1 cellular context compared by ENCODE assay signal in genomic region chr7:141695803-141696289, GRCh38.
A peak's percentile ranks its signal among the peaks of the same experiment; 100 is the strongest.
TF ChIP-seq lines count a peak whose summit lies in the region.

No MANE protein-coding gene starts in this region.

TF ChIP-seq in HepG2, 621 proteins besides CTCF, POLR2A, EP300 and RAD21 (continued from another document and continues in another):
- peak; percentile 83 for TF ChIP-seq ZFP36 (IDR thresholded peaks at IDR 0.05; ENCODE audit: borderline replicate concordance, low read depth, low read length, partially characterized antibody)
- TF ChIP-seq SATB2 (CRISPR knock-in tag; IDR thresholded peaks at IDR 0.05), result no peak
- TF ChIP-seq NFE2 (CRISPR knock-in tag; IDR thresholded peaks at IDR 0.05), result no peak
- TF ChIP-seq MIER3 (CRISPR knock-in tag; IDR thresholded peaks at IDR 0.05; ENCODE audit: borderline replicate concordance), result peak; percentile 74; the same call in 1 of the 2 replicates
- peak; percentile 93 for TF ChIP-seq ZNF205 (CRISPR knock-in tag; IDR thresholded peaks at IDR 0.05)
- no peak for TF ChIP-seq ELF4 (CRISPR knock-in tag; IDR thresholded peaks at IDR 0.05; ENCODE audit: borderline replicate concordance)
- TF ChIP-seq, protein P1, sequence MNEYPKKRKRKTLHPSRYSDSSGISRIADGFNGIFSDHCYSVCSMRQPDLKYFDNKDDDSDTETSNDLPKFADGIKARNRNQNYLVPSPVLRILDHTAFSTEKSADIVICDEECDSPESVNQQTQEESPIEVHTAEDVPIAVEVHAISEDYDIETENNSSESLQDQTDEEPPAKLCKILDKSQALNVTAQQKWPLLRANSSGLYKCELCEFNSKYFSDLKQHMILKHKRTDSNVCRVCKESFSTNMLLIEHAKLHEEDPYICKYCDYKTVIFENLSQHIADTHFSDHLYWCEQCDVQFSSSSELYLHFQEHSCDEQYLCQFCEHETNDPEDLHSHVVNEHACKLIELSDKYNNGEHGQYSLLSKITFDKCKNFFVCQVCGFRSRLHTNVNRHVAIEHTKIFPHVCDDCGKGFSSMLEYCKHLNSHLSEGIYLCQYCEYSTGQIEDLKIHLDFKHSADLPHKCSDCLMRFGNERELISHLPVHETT (CRISPR knock-in tag; conservative IDR thresholded peaks at IDR 0.05), result no peak
- 0 out of 2 replicates have a peak, but pooled peaks have one; percentile 43 for TF ChIP-seq AHR (CRISPR knock-in tag; IDR thresholded peaks at IDR 0.05)
- no peak for TF ChIP-seq SP4 (CRISPR knock-in tag; IDR thresholded peaks at IDR 0.05)
- no peak for TF ChIP-seq ZNF256 (CRISPR knock-in tag; conservative IDR thresholded peaks at IDR 0.05)
- no peak for TF ChIP-seq MBD4 (IDR thresholded peaks at IDR 0.05; ENCODE audit: borderline replicate concordance, low read length)
- TF ChIP-seq ZSCAN9 (CRISPR knock-in tag; IDR thresholded peaks at IDR 0.05; ENCODE audit: borderline replicate concordance), result no peak
- TF ChIP-seq, protein P2, sequence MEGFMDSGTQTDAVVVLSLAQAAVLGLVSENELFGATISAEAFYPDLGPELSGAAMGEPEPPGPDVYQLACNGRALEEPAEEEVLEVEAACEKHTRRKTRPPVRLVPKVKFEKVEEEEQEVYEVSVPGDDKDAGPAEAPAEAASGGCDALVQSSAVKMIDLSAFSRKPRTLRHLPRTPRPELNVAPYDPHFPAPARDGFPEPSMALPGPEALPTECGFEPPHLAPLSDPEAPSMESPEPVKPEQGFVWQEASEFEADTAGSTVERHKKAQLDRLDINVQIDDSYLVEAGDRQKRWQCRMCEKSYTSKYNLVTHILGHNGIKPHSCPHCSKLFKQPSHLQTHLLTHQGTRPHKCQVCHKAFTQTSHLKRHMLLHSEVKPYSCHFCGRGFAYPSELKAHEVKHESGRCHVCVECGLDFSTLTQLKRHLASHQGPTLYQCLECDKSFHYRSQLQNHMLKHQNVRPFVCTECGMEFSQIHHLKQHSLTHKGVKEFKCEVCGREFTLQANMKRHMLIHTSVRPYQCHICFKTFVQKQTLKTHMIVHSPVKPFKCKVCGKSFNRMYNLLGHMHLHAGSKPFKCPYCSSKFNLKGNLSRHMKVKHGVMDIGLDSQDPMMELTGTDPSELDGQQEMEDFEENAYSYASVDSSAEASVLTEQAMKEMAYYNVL (CRISPR knock-in tag; IDR thresholded peaks at IDR 0.05; ENCODE audit: borderline replicate concordance), result peak; percentile 55; the same call in 1 of the 2 replicates
- TF ChIP-seq ZBTB21 (CRISPR knock-in tag; IDR thresholded peaks at IDR 0.05), result no peak
- no peak for TF ChIP-seq HMGA1 (CRISPR knock-in tag; conservative IDR thresholded peaks at IDR 0.05)
- TF ChIP-seq ZNF264 (CRISPR knock-in tag; IDR thresholded peaks at IDR 0.05), result no peak
- TF ChIP-seq, protein P3, sequence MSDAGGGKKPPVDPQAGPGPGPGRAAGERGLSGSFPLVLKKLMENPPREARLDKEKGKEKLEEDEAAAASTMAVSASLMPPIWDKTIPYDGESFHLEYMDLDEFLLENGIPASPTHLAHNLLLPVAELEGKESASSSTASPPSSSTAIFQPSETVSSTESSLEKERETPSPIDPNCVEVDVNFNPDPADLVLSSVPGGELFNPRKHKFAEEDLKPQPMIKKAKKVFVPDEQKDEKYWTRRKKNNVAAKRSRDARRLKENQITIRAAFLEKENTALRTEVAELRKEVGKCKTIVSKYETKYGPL (CRISPR knock-in tag; IDR thresholded peaks at IDR 0.05), result no peak
- TF ChIP-seq RFX5 (IDR thresholded peaks at IDR 0.05; ENCODE audit: low read depth, low read length), result no peak
- peak; percentile 89 for TF ChIP-seq CEBPB (IDR thresholded peaks at IDR 0.05; ENCODE audit: borderline replicate concordance, low read depth, low read length)
- TF ChIP-seq SIN3B (IDR thresholded peaks at IDR 0.05; ENCODE audit: low read length), result no peak
- TF ChIP-seq HOXA3 (CRISPR knock-in tag; IDR thresholded peaks at IDR 0.05), result peak; percentile 49; the same call in 1 of the 2 replicates
- TF ChIP-seq ZKSCAN8 (CRISPR knock-in tag; IDR thresholded peaks at IDR 0.05; ENCODE audit: borderline replicate concordance), result no peak
- TF ChIP-seq CEBPG (CRISPR knock-in tag; IDR thresholded peaks at IDR 0.05), result peak; percentile 75
- TF ChIP-seq MXD4 (CRISPR knock-in tag; IDR thresholded peaks at IDR 0.05), result peak; percentile 51; the same call in 1 of the 2 replicates
- no peak for TF ChIP-seq ZBTB8A (CRISPR knock-in tag; IDR thresholded peaks at IDR 0.05; ENCODE audit: borderline replicate concordance, low read depth)
- peak; percentile 66 for TF ChIP-seq BHLHE40 (IDR thresholded peaks at IDR 0.05; ENCODE audit: low read length)
- TF ChIP-seq, protein P4, sequence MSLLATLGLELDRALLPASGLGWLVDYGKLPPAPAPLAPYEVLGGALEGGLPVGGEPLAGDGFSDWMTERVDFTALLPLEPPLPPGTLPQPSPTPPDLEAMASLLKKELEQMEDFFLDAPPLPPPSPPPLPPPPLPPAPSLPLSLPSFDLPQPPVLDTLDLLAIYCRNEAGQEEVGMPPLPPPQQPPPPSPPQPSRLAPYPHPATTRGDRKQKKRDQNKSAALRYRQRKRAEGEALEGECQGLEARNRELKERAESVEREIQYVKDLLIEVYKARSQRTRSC (CRISPR knock-in tag; IDR thresholded peaks at IDR 0.05; ENCODE audit: low read depth), result no peak
- peak; percentile 28; the same call in 1 of the 2 replicates for TF ChIP-seq ZBTB39 (CRISPR knock-in tag; IDR thresholded peaks at IDR 0.05)
- TF ChIP-seq SMARCE1 (IDR thresholded peaks at IDR 0.05; ENCODE audit: borderline replicate concordance), result no peak
- no peak for TF ChIP-seq SP140L (CRISPR knock-in tag; IDR thresholded peaks at IDR 0.05; ENCODE audit: borderline replicate concordance)
- no peak for TF ChIP-seq ZNF251 (CRISPR knock-in tag; IDR thresholded peaks at IDR 0.05)
- TF ChIP-seq ATF1 (CRISPR knock-in tag; IDR thresholded peaks at IDR 0.05), result no peak
- TF ChIP-seq PBX2 (CRISPR knock-in tag; IDR thresholded peaks at IDR 0.05), result no peak
- peak; percentile 89; the same call in 1 of the 2 replicates for TF ChIP-seq ZFP1 (CRISPR knock-in tag; IDR thresholded peaks at IDR 0.05)
- no peak for TF ChIP-seq MAFK (conservative IDR thresholded peaks at IDR 0.05 in 1 of 2, IDR thresholded peaks at IDR 0.05 in 1 of 2; ENCODE audit: low read length in 2 of 2)
- no peak for TF ChIP-seq ZNF841 (CRISPR knock-in tag; IDR thresholded peaks at IDR 0.05; ENCODE audit: borderline replicate concordance)
- 0 out of 2 replicates have a peak, but pooled peaks have one; percentile 53 for TF ChIP-seq ZNF782 (CRISPR knock-in tag; IDR thresholded peaks at IDR 0.05; ENCODE audit: borderline replicate concordance)
- TF ChIP-seq ZNF775 (CRISPR knock-in tag; IDR thresholded peaks at IDR 0.05; ENCODE audit: borderline replicate concordance), result no peak
- TF ChIP-seq FOXM1 (CRISPR knock-in tag; IDR thresholded peaks at IDR 0.05), result no peak
- TF ChIP-seq KDM5A (IDR thresholded peaks at IDR 0.05; ENCODE audit: borderline replicate concordance, low read length), result no peak
- TF ChIP-seq, protein P5, sequence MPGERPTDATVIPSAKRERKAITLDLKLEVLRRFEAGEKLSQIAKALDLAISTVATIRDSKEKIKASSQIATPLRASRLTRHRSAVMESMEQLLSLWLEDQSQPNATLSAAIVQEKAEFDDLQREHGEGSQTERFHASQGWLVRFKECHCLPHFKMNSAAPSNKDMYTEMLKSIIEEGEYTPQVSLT (CRISPR knock-in tag; IDR thresholded peaks at IDR 0.05; ENCODE audit: borderline replicate concordance, low read depth), result no peak
- no peak for TF ChIP-seq STAG1 (CRISPR knock-in tag; IDR thresholded peaks at IDR 0.05)
- no peak for TF ChIP-seq YEATS4 (CRISPR knock-in tag; IDR thresholded peaks at IDR 0.05; ENCODE audit: borderline replicate concordance)
- no peak for TF ChIP-seq THAP7 (CRISPR knock-in tag; IDR thresholded peaks at IDR 0.05)
- no peak for TF ChIP-seq ZNF513 (CRISPR knock-in tag; conservative IDR thresholded peaks at IDR 0.05)
- no peak for TF ChIP-seq CREBL2 (CRISPR knock-in tag; IDR thresholded peaks at IDR 0.05; ENCODE audit: borderline replicate concordance)
- TF ChIP-seq MEIS1 (CRISPR knock-in tag; IDR thresholded peaks at IDR 0.05; ENCODE audit: borderline replicate concordance), result peak; percentile 94; the same call in 1 of the 2 replicates
- TF ChIP-seq SUZ12 (IDR thresholded peaks at IDR 0.05; ENCODE audit: low read depth, low read length), result no peak
- TF ChIP-seq GABPB1 (CRISPR knock-in tag; IDR thresholded peaks at IDR 0.05), result no peak; the same call in 1 of the 2 replicates
- TF ChIP-seq ZBTB10 (CRISPR knock-in tag; IDR thresholded peaks at IDR 0.05; ENCODE audit: borderline replicate concordance), result no peak
- no peak for TF ChIP-seq SMARCC2 (IDR thresholded peaks at IDR 0.05)
- TF ChIP-seq RFXANK (CRISPR knock-in tag; IDR thresholded peaks at IDR 0.05), result no peak
- TF ChIP-seq CBFB (CRISPR knock-in tag; IDR thresholded peaks at IDR 0.05), result 0 out of 2 replicates have a peak, but pooled peaks have one; percentile 34
- TF ChIP-seq KMT2A (CRISPR knock-in tag; IDR thresholded peaks at IDR 0.05), result no peak
- TF ChIP-seq ATF4 (CRISPR knock-in tag; IDR thresholded peaks at IDR 0.05), result no peak; a peak in 1 of 4 replicates
- TF ChIP-seq RBM22 (optimal IDR thresholded peaks at IDR 0.05; ENCODE audit: low read length), result no peak
